In genomic region chr5:110354896-110355295, GRCh38 we compare ENCODE assay signal across 26 cellular contexts.
DNase-seq lines count a peak whose midpoint lies in the region; ATAC-seq and TF ChIP-seq lines count a peak whose summit lies in the region.
"Had no signal": no experiment of that assay in that cellular context is flagged by ENCODE, and none has a peak within 500 bp of the region (broad histone marks: within the 10 kb centered on the region; RNA-seq: fewer than 3 reads in every experiment).

No MANE protein-coding gene starts in this region.

- no peak for TF ChIP-seq CTCF in tibial nerve (IDR thresholded peaks at IDR 0.05)

- no peak for TF ChIP-seq POLR2A in tibial nerve (IDR thresholded peaks at IDR 0.05)

- no peaks in the 10 kb centered on the region for H3K9me3 ChIP-seq in tibial nerve
- H3K9me3 ChIP-seq in CD4-positive, alpha-beta memory T cell (ENCODE audit: control insufficient read depth in 1 of 2, low read length in 2 of 2): no peaks in the 10 kb centered on the region
- H3K9me3 ChIP-seq: body of pancreas, psoas muscle, SK-N-SH had no signal

- WGBS in tibial nerve, 2 donors: 35 to 50% methylated on average over 6 of the region's 6 CpGs

- peak; percentile 79 for ATAC-seq in Right ventricle myocardium inferior
- peak in 1 of 2 donors; percentile 71 for ATAC-seq in left cardiac atrium
- ATAC-seq: activated CD8-positive, alpha-beta memory T cell treated with anti-CD3 and anti-CD28 coated beads, Interleukin-2, amount 10 ng/mL, durations not matched to agents 7 days and 5 days; activated T-cell treated with anti-CD3 and anti-CD28 coated beads, Interleukin-2, amount 50 U/mL, for 4 hours; stimulated activated memory B cell treated with anti-CD40 and anti-IgM and Interleukin-4, amounts not matched to agents 10 μg/mL and 1 μg/mL and 100 μg/mL, for 72 hours had no signal

- H3K4me1 ChIP-seq in tibial nerve: peaks cover 0 to 23% (median 5%) of the 10 kb centered on the region in 4 donors
- no peaks in the 10 kb centered on the region for H3K4me1 ChIP-seq in CD4-positive, alpha-beta memory T cell (ENCODE audit: insufficient read depth, low read length)
- H3K4me1 ChIP-seq: psoas muscle had no signal

- DNase-seq in Right ventricle myocardium inferior (ENCODE audit: missing footprints): peak; percentile 76
- no peak for DNase-seq in cardiac septum (ENCODE audit: low spot score)
- peak; percentile 19 for DNase-seq in left cardiac atrium
- DNase-seq in pons (ENCODE audit: low spot score): peak; percentile 36
- peak; percentile 11 to 17 for DNase-seq in tibial nerve (ENCODE audit: low spot score in 2 of 2)
- DNase-seq in CD4-positive, alpha-beta memory T cell: no peak
- DNase-seq in dedifferentiated amniotic fluid mesenchymal stem cell (ENCODE audit: extremely low spot score): no peak
- DNase-seq in DMS79 (lab: John Stamatoyannopoulos, UW): no peak
- DNase-seq: activated B cell treated with CpG ODN at 0.5 μM for 24 hours; activated CD4-positive, alpha-beta T cell treated with anti-CD3 and anti-CD28 coated beads, Interleukin-2, amount 50 U/mL, for 1 hour; activated CD8-positive, alpha-beta memory T cell treated with anti-CD3 and anti-CD28 coated beads, Interleukin-2, amount 10 ng/mL, durations not matched to agents 7 days and 5 days; activated gamma-delta T cell treated with Interleukin-2 at 50 U/mL for 16 hours; activated T-cell treated with anti-CD3 and anti-CD28 coated beads, Interleukin-2, amount 50 U/mL, for 4 hours; cerebellar nuclear complex; HFFc6; left lung; MV-4-11; naive B cell; NCI-H1694; SK-N-SH had no signal

- H3K27ac Mint-ChIP-seq in CD4-positive, alpha-beta memory T cell: no peak overlapping the region
- H3K27ac Mint-ChIP-seq: activated B cell treated with CpG ODN at 0.5 μM for 24 hours; activated CD8-positive, alpha-beta memory T cell treated with anti-CD3 and anti-CD28 coated beads, Interleukin-2, amount 10 ng/mL, durations not matched to agents 7 days and 5 days; CD14-positive monocyte; HFFc6; IgD-negative memory B cell; naive B cell; stimulated activated memory B cell treated with anti-CD40 and anti-IgM and Interleukin-4, amounts not matched to agents 10 μg/mL and 1 μg/mL and 100 μg/mL, for 72 hours; T-helper 1 cell treated with Interleukin-12 subunit alpha and Interleukin-12 subunit beta and Interleukin-4 antibody, amounts not matched to agents 30 μg/mL and 1 μg/mL, for 36 hours had no signal

- H3K36me3 ChIP-seq in tibial nerve: no peaks in the 10 kb centered on the region
- H3K36me3 ChIP-seq in CD4-positive, alpha-beta memory T cell (ENCODE audit: insufficient read depth, low read length): no peaks in the 10 kb centered on the region
- H3K36me3 ChIP-seq: left lung had no signal

- no peak overlapping the region for H3K4me3 Mint-ChIP-seq in CD4-positive, alpha-beta memory T cell
- H3K4me3 Mint-ChIP-seq: activated B cell treated with CpG ODN at 0.5 μM for 24 hours; activated CD8-positive, alpha-beta memory T cell treated with anti-CD3 and anti-CD28 coated beads, Interleukin-2, amount 10 ng/mL, durations not matched to agents 7 days and 5 days; activated T-cell treated with anti-CD3 and anti-CD28 coated beads, Interleukin-2, amount 50 U/mL, for 4 hours; CD14-positive monocyte; HFFc6; IgD-negative memory B cell; naive B cell; stimulated activated memory B cell treated with anti-CD40 and anti-IgM and Interleukin-4, amounts not matched to agents 10 μg/mL and 1 μg/mL and 100 μg/mL, for 72 hours; T-helper 1 cell treated with Interleukin-12 subunit alpha and Interleukin-12 subunit beta and Interleukin-4 antibody, amounts not matched to agents 30 μg/mL and 1 μg/mL, for 36 hours had no signal

- no peak overlapping the region for H3K4me3 ChIP-seq in tibial nerve
- H3K4me3 ChIP-seq in CD4-positive, alpha-beta memory T cell (ENCODE audit: low read length in 2 of 2): no peak overlapping the region
- H3K4me3 ChIP-seq: body of pancreas, left lung, psoas muscle had no signal

- no peaks in the 10 kb centered on the region for H3K4me1 Mint-ChIP-seq in CD4-positive, alpha-beta memory T cell
- H3K4me1 Mint-ChIP-seq: activated B cell treated with CpG ODN at 0.5 μM for 24 hours; activated CD8-positive, alpha-beta memory T cell treated with anti-CD3 and anti-CD28 coated beads, Interleukin-2, amount 10 ng/mL, durations not matched to agents 7 days and 5 days; CD14-positive monocyte; IgD-negative memory B cell; naive B cell; stimulated activated memory B cell treated with anti-CD40 and anti-IgM and Interleukin-4, amounts not matched to agents 10 μg/mL and 1 μg/mL and 100 μg/mL, for 72 hours had no signal

- H3K27me3 ChIP-seq in tibial nerve: no peaks in the 10 kb centered on the region
- no peaks in the 10 kb centered on the region for H3K27me3 ChIP-seq in CD4-positive, alpha-beta memory T cell (ENCODE audit: insufficient read depth, low read length)
- H3K27me3 ChIP-seq: body of pancreas, left lung had no signal

- H3K27me3 Mint-ChIP-seq in CD4-positive, alpha-beta memory T cell: no peaks in the 10 kb centered on the region
- H3K27me3 Mint-ChIP-seq: activated B cell treated with CpG ODN at 0.5 μM for 24 hours; activated CD8-positive, alpha-beta memory T cell treated with anti-CD3 and anti-CD28 coated beads, Interleukin-2, amount 10 ng/mL, durations not matched to agents 7 days and 5 days; IgD-negative memory B cell; stimulated activated memory B cell treated with anti-CD40 and anti-IgM and Interleukin-4, amounts not matched to agents 10 μg/mL and 1 μg/mL and 100 μg/mL, for 72 hours had no signal

- no peak for TF ChIP-seq EP300 in tibial nerve (IDR thresholded peaks at IDR 0.05)

- H3K36me3 Mint-ChIP-seq in CD4-positive, alpha-beta memory T cell: no peaks in the 10 kb centered on the region
- H3K36me3 Mint-ChIP-seq: activated CD8-positive, alpha-beta memory T cell treated with anti-CD3 and anti-CD28 coated beads, Interleukin-2, amount 10 ng/mL, durations not matched to agents 7 days and 5 days; CD14-positive monocyte; IgD-negative memory B cell; naive B cell; stimulated activated memory B cell treated with anti-CD40 and anti-IgM and Interleukin-4, amounts not matched to agents 10 μg/mL and 1 μg/mL and 100 μg/mL, for 72 hours had no signal

- H3K27ac ChIP-seq in tibial nerve: peak overlapping the region in 1 of 4 donors; percentile 70
- no peak overlapping the region for H3K27ac ChIP-seq in CD4-positive, alpha-beta memory T cell (ENCODE audit: low read depth, low read length)
- H3K27ac ChIP-seq: body of pancreas, left lung, psoas muscle had no signal

- POLR2A ChIA-PET in CD4-positive, alpha-beta memory T cell (lab: Charles Lee; ENCODE audit: partially characterized antibody): no interaction called here

- intact Hi-C loops in Right ventricle myocardium inferior (cut with DNase I) (no loop called here), cardiac septum (cut with DNase I) (no loop called here), left cardiac atrium (cut with DNase I) (no loop called here)
- intact Hi-C loops in CD4-positive, alpha-beta memory T cell (cut with micrococcal nuclease): no loop called here

- CTCF ChIA-PET in CD4-positive, alpha-beta memory T cell (lab: Charles Lee; ENCODE audit: partially characterized antibody): no interaction called here

- peaks cover 0 to 4% (median 0%) of the 10 kb centered on the region in 8 donors for H3K9me3 Mint-ChIP-seq in CD4-positive, alpha-beta memory T cell
- H3K9me3 Mint-ChIP-seq: activated B cell treated with CpG ODN at 0.5 μM for 24 hours; activated T-cell treated with anti-CD3 and anti-CD28 coated beads, Interleukin-2, amount 50 U/mL, for 4 hours; stimulated activated memory B cell treated with anti-CD40 and anti-IgM and Interleukin-4, amounts not matched to agents 10 μg/mL and 1 μg/mL and 100 μg/mL, for 72 hours; T-helper 1 cell treated with Interleukin-12 subunit alpha and Interleukin-12 subunit beta and Interleukin-4 antibody, amounts not matched to agents 30 μg/mL and 1 μg/mL, for 36 hours had no signal

Comparison
In these comparisons a context has a peak if more than half of its experiments do, and no peak if none do; other contexts are left out.
1. DNase-seq: peak in Right ventricle myocardium inferior (single experiment), left cardiac atrium (single experiment), pons (single experiment) and tibial nerve (2 of 2); none in cardiac septum (single experiment), CD4-positive, alpha-beta memory T cell (0 of 5), dedifferentiated amniotic fluid mesenchymal stem cell (single experiment) and DMS79 (single experiment).